Comparison of ENCODE assay signal across 9 cellular contexts in the genomic region with DNA sequence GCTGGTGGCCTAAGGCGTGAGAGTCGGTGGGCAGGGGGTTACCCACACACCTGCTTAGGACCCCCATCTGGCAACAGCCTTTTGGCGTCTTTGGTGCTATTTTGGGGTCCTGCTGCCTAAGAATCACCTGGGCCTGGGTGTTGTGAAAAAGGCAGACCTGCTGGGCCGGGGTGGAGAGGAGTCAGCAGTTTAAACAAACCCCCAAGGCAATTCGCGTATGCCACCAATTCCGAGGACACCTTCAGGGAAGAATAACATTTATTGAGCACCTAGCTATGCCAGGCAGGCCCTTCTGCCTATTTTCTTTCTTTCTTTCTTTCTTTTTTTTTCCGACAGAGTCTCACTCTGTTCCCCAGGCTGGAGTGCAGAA. TPM values are rescaled to one million over a fixed set of nuclear protein-coding genes. Genes with fewer than 3 reads are reported as not detected.
DNase-seq lines count a peak whose midpoint lies in the region; ATAC-seq, FAIRE-seq and TF ChIP-seq lines count a peak whose summit lies in the region.
"Had no signal": no experiment of that assay in that cellular context is flagged by ENCODE, and none has a peak within 500 bp of the region (broad histone marks: within the 10 kb centered on the region; RNA-seq: fewer than 3 reads in every experiment).

No MANE protein-coding gene starts in this region.

- no peaks in the 10 kb centered on the region for H3K79me2 ChIP-seq in HepG2 (ENCODE audit: insufficient read depth, low read length)

- intact Hi-C loops in HepG2 (cut with micrococcal nuclease; ENCODE audit: unreplicated experiment) (no loop called here), thyroid gland (cut with DNase I) (no loop called here), vagina (cut with DNase I) (no loop called here)

- peaks cover 95% of the 10 kb centered on the region for H3K4me1 ChIP-seq in HepG2 (ENCODE audit: insufficient read depth, low read length)
- H3K4me1 ChIP-seq in thyroid gland: peaks cover 17 to 39% of the 10 kb centered on the region in 2 donors
- peaks cover 23% of the 10 kb centered on the region for H3K4me1 ChIP-seq in vagina
- H3K4me1 ChIP-seq: HAP-1 had no signal

- TF ChIP-seq EP300 in HepG2 (IDR thresholded peaks at IDR 0.05; ENCODE audit: low read depth in 2 of 2, low read length in 2 of 2) (no peak), HepG2 (CRISPR knock-in tag; IDR thresholded peaks at IDR 0.05; ENCODE audit: borderline replicate concordance) (no peak)

- no peak overlapping the region for H2AFZ ChIP-seq in HepG2 (ENCODE audit: low read length)

- H3K27me3 ChIP-seq in HepG2 (ENCODE audit: control insufficient read depth in 1 of 2, insufficient read depth in 2 of 2, low read length in 2 of 2) (0 out of 5 replicates have a peak, but pooled peaks cover 0 to 2% of the 10 kb centered on the region in 2 experiments), thyroid gland (no peaks in the 10 kb centered on the region), vagina (no peaks in the 10 kb centered on the region)

- ATAC-seq in activated CD8-positive, alpha-beta memory T cell treated with anti-CD3 and anti-CD28 coated beads, Interleukin-2, amount 10 ng/mL, durations not matched to agents 7 days and 5 days: no peak
- ATAC-seq in HepG2: no peak
- no peak for ATAC-seq in HG03159 (IDR thresholded peaks at IDR 0.05; ENCODE audit: unreplicated experiment)

- no peak for FAIRE-seq in HepG2 (lab: Jason Lieb, UNC)

- no peak overlapping the region for H3K4me3 Mint-ChIP-seq in activated CD8-positive, alpha-beta memory T cell treated with anti-CD3 and anti-CD28 coated beads, Interleukin-2, amount 10 ng/mL, durations not matched to agents 7 days and 5 days

- peak overlapping the region; percentile 79 for H3K27ac Mint-ChIP-seq in activated CD8-positive, alpha-beta memory T cell treated with anti-CD3 and anti-CD28 coated beads, Interleukin-2, amount 10 ng/mL, durations not matched to agents 7 days and 5 days

- BruUV-seq in HepG2 (replicated peaks; lab: Mats Ljungman, UMichigan): no TSS peak

- H3K4me3 ChIP-seq in HepG2 (replicated peaks in 1 of 3; ENCODE audit: insufficient read depth in 1 of 3, low read depth in 2 of 3, low read length in 3 of 3): peak overlapping the region in 2 of 3 experiments; percentile 31 to 65; a peak in 2 of 6 replicates
- H3K4me3 ChIP-seq in thyroid gland (replicated peaks in 1 of 3): no peak overlapping the region
- H3K4me3 ChIP-seq in vagina: no peak overlapping the region
- H3K4me3 ChIP-seq: HAP-1 had no signal

- peak overlapping the region; percentile 97 for H3K27ac ChIP-seq in angular gyrus (ENCODE audit: low read depth, low read length)
- H3K27ac ChIP-seq in HepG2 (ENCODE audit: extremely low read length, insufficient read depth, low read length): no peak overlapping the region
- peak overlapping the region; percentile 45 to 91 (median 82) for H3K27ac ChIP-seq in thyroid gland
- H3K27ac ChIP-seq in vagina: no peak overlapping the region

- CTCF ChIA-PET in activated CD8-positive, alpha-beta memory T cell treated with anti-CD3 and anti-CD28 coated beads, Interleukin-2, amount 10 ng/mL, durations not matched to agents 7 days and 5 days (lab: Charles Lee): interaction anchor here (1.2 kb wide), 1 partner anchor 78 kb away, joined by 3 read pairs; no protein-coding TSS in a partner anchor
- CTCF ChIA-PET in HepG2 (lab: Yijun Ruan, JAX; ENCODE audit: low intra/inter-chr PET ratio, low total read pairs): no interaction called here

- in situ Hi-C loops in HepG2 (cut with HindIII; ENCODE audit: extremely low pct_ligation_motif_present, low pct_unique_long_range_greater_than_20kb): no loop called here

- 6% methylated on average over 7 of the region's 8 CpGs for WGBS in HepG2 (ENCODE audit: low lambda C conversion rate)
- WGBS in thyroid gland, 2 donors: 39 to 41% methylated on average over 8 of the region's 8 CpGs

- TF ChIP-seq CTCF in HepG2 (CRISPR knock-in tag; IDR thresholded peaks at IDR 0.05) (no peak), thyroid gland (IDR thresholded peaks at IDR 0.05) (no peak), vagina (IDR thresholded peaks at IDR 0.05) (no peak)

- TF ChIP-seq POLR2A in HepG2 (IDR thresholded peaks at IDR 0.05; ENCODE audit: insufficient read depth in 1 of 2, low read depth in 2 of 2, low read length in 2 of 2) (no peak), thyroid gland (IDR thresholded peaks at IDR 0.05) (no peak), vagina (IDR thresholded peaks at IDR 0.05) (no peak)

- H3K36me3 ChIP-seq in HepG2 (replicated peaks in 1 of 2; ENCODE audit: control insufficient read depth in 1 of 2, insufficient read depth in 2 of 2, low read length in 2 of 2) (no peaks in the 10 kb centered on the region), thyroid gland (no peaks in the 10 kb centered on the region), vagina (no peaks in the 10 kb centered on the region)
- H3K36me3 ChIP-seq: HAP-1 had no signal

- H3K27me3 Mint-ChIP-seq in activated CD8-positive, alpha-beta memory T cell treated with anti-CD3 and anti-CD28 coated beads, Interleukin-2, amount 10 ng/mL, durations not matched to agents 7 days and 5 days: peaks cover 14% of the 10 kb centered on the region

- H3K4me2 ChIP-seq in HepG2 (ENCODE audit: low read depth, low read length): peak overlapping the region; percentile 77

- no peaks in the 10 kb centered on the region for H4K20me1 ChIP-seq in HepG2 (ENCODE audit: insufficient read depth, low read length)

- no peaks in the 10 kb centered on the region for H3K9me3 Mint-ChIP-seq in activated CD8-positive, alpha-beta memory T cell treated with anti-CD3 and anti-CD28 coated beads, Interleukin-2, amount 10 ng/mL, durations not matched to agents 7 days and 5 days (ENCODE audit: low read depth)

- POLR2A ChIA-PET in HepG2 (lab: Yijun Ruan, JAX): interaction anchor here (1.2 to 11.0 kb wide), 6 partner anchors 11 to 64 kb away, joined by 3 to 177 read pairs (median 34); a partner anchor contains a TSS

- H3K9ac ChIP-seq in HepG2 (ENCODE audit: insufficient read depth, low read depth, low read length): peak overlapping the region; percentile 30; the same call in 1 of the 2 replicates

- H3K9me3 ChIP-seq in HepG2 (ENCODE audit: low read length): no peaks in the 10 kb centered on the region
- H3K9me3 ChIP-seq in thyroid gland: no peaks in the 10 kb centered on the region
- no peaks in the 10 kb centered on the region for H3K9me3 ChIP-seq in vagina
- H3K9me3 ChIP-seq: HAP-1 had no signal

- TF ChIP-seq RAD21 in HepG2 (CRISPR knock-in tag; IDR thresholded peaks at IDR 0.05): no peak

- H3K36me3 Mint-ChIP-seq in activated CD8-positive, alpha-beta memory T cell treated with anti-CD3 and anti-CD28 coated beads, Interleukin-2, amount 10 ng/mL, durations not matched to agents 7 days and 5 days: no peaks in the 10 kb centered on the region

- H3K4me1 Mint-ChIP-seq in activated CD8-positive, alpha-beta memory T cell treated with anti-CD3 and anti-CD28 coated beads, Interleukin-2, amount 10 ng/mL, durations not matched to agents 7 days and 5 days: peaks cover 23% of the 10 kb centered on the region

- no peak for DNase-seq in activated CD8-positive, alpha-beta memory T cell treated with anti-CD3 and anti-CD28 coated beads, Interleukin-2, amount 10 ng/mL, durations not matched to agents 7 days and 5 days
- no peak for DNase-seq in activated CD8-positive, alpha-beta memory T cell treated with anti-CD3 and anti-CD28 coated beads for 24 hours
- DNase-seq in HepG2 (ENCODE audit: low spot score) (no peak), thyroid gland (no peak), vagina (ENCODE audit: extremely low spot score in 2 of 2) (no peak)
- no peak for DNase-seq in stimulated activated CD4-positive, alpha-beta T cell treated with anti-CD3 and anti-CD28 coated beads, Interleukin-1b, Interleukin-23, amount 100 ng/mL, for 48 hours

TF ChIP-seq in HepG2, 621 proteins besides CTCF, POLR2A, EP300 and RAD21 (continues in another document):
- TF ChIP-seq ZNF263 (CRISPR knock-in tag; IDR thresholded peaks at IDR 0.05) (0 out of 2 replicates have a peak, but pooled peaks have one; percentile 37), NR1H2 (CRISPR knock-in tag; IDR thresholded peaks at IDR 0.05; ENCODE audit: borderline replicate concordance, low read depth) (no peak)

RNA-seq across cellular contexts. Expression of a gene that starts 53.9 kb away (rescaled TPM):
- total RNA-seq in activated CD8-positive, alpha-beta memory T cell treated with anti-CD3 and anti-CD28 coated beads, Interleukin-2, amount 10 ng/mL, durations not matched to agents 7 days and 5 days: 10 to 100 TPM; 34.1 to 47.5 TPM
- 19.4 and 21.9 TPM in 2 replicates for total RNA-seq in HepG2 (2016; rRNA removed; fragmentation: Illumina TruSeq; extraction: Trizol)
- total RNA-seq in HepG2 (2016; cell fraction: cytosol; rRNA removed; fragmentation: Illumina TruSeq; extraction: Trizol; ENCODE audit: low read depth): 4.8 and 6.1 TPM in 2 replicates
- total RNA-seq in HepG2 (2016; cell fraction: insoluble cytoplasmic fraction; rRNA removed; fragmentation: Illumina TruSeq; extraction: Trizol): 15.4 and 18.3 TPM in 2 replicates
- 17.3 and 20.5 TPM in 2 replicates for total RNA-seq in HepG2 (2016; cell fraction: membrane; rRNA removed; fragmentation: Illumina TruSeq; extraction: Trizol)
- total RNA-seq in HepG2 (2016; cell fraction: nucleus; rRNA removed; fragmentation: Illumina TruSeq; extraction: Trizol): 32.5 and 39.5 TPM in 2 replicates
- polyA plus RNA-seq in HepG2 (2011; rRNA removed): 52.5 and 57.7 TPM in 2 replicates
- polyA plus RNA-seq in HepG2 (2011; cell fraction: cytosol; rRNA removed): 34.6 and 53.8 TPM in 2 replicates
- 22.7 and 27.8 TPM in 2 replicates for polyA plus RNA-seq in HepG2 (2011; cell fraction: nucleus; rRNA removed)
- polyA plus RNA-seq in HepG2 (2012): 77.1 and 86.3 TPM in 2 replicates
- 11.4 and 11.5 TPM in 2 replicates for polyA plus RNA-seq in HepG2 (2016; cell fraction: cytosol; fragmentation: Illumina TruSeq; extraction: Trizol; ENCODE audit: low read depth)
- polyA plus RNA-seq in HepG2 (2016; cell fraction: insoluble cytoplasmic fraction; fragmentation: Illumina TruSeq; extraction: Trizol; ENCODE audit: low read depth): 38.0 and 41.3 TPM in 2 replicates
- polyA plus RNA-seq in HepG2 (2016; cell fraction: membrane; fragmentation: Illumina TruSeq; extraction: Trizol; ENCODE audit: low read depth): 23.3 and 26.8 TPM in 2 replicates
- 96.0 and 102 TPM in 2 replicates for polyA plus RNA-seq in HepG2 (2016; cell fraction: nucleus; fragmentation: Illumina TruSeq; extraction: Trizol; ENCODE audit: insufficient read depth, low read depth)
- polyA minus RNA-seq in HepG2 (2011; rRNA and poly(A)+ RNA removed; ENCODE audit: low replicate concordance): 82.9 and 106 TPM in 2 replicates
- polyA minus RNA-seq in HepG2 (2011; cell fraction: cytosol; rRNA and poly(A)+ RNA removed): 53.5 and 57.1 TPM in 2 replicates
- polyA minus RNA-seq in HepG2 (2011; cell fraction: nucleus; rRNA and poly(A)+ RNA removed): 28.7 and 29.6 TPM in 2 replicates
- 10 to 100 TPM; 28.1 to 46.4 (median 31.1) TPM for total RNA-seq in thyroid gland
- total RNA-seq in vagina: 74.4 TPM

Comparison
In these comparisons a context has a peak if more than half of its experiments do, and no peak if none do; other contexts are left out.
1. H3K27ac ChIP-seq: peak in angular gyrus (single experiment) and thyroid gland (3 of 3); none in HepG2 (single experiment) and vagina (single experiment).
2. H3K4me3 ChIP-seq: peak in HepG2 (2 of 3); none in thyroid gland (0 of 3) and vagina (0 of 2).